2 cellular contexts compared by ENCODE assay signal in genomic region chr12:26830358-26830757, GRCh38.
TF ChIP-seq lines count a peak whose summit lies in the region.

No MANE protein-coding gene starts in this region.

TF ChIP-seq in SK-N-SH, 30 proteins besides CTCF, POLR2A, EP300 and RAD21 (continued from another document):
- TF ChIP-seq PBX3 (IDR thresholded peaks at IDR 0.05), result peak; percentile 58
- TF ChIP-seq MEF2A (IDR thresholded peaks at IDR 0.05; ENCODE audit: borderline replicate concordance, low read depth), result no peak
- peak; percentile 25; the same call in 1 of the 2 replicates for TF ChIP-seq JUND (IDR thresholded peaks at IDR 0.05)

TF ChIP-seq in SK-N-SH treated with all-trans-retinoic acid at 6 μM for 48 hours, 23 proteins besides CTCF, POLR2A, EP300 and RAD21 (continued from another document):
- TF ChIP-seq TSHZ2 (CRISPR knock-in tag; IDR thresholded peaks at IDR 0.05) (no peak), PPARA (CRISPR knock-in tag; IDR thresholded peaks at IDR 0.05; ENCODE audit: borderline replicate concordance) (no peak), ZNF8 (CRISPR knock-in tag; IDR thresholded peaks at IDR 0.05) (no peak), RARB (CRISPR knock-in tag; IDR thresholded peaks at IDR 0.05) (no peak), CSDC2 (CRISPR knock-in tag; IDR thresholded peaks at IDR 0.05) (no peak), CSRNP3 (CRISPR knock-in tag; IDR thresholded peaks at IDR 0.05) (no peak), ZNF565 (CRISPR knock-in tag; conservative IDR thresholded peaks at IDR 0.05; ENCODE audit: low read depth) (no peak), SNAI2 (CRISPR knock-in tag; IDR thresholded peaks at IDR 0.05) (no peak), GLIS3 (CRISPR knock-in tag; IDR thresholded peaks at IDR 0.05) (no peak), ARNTL (CRISPR knock-in tag; IDR thresholded peaks at IDR 0.05; ENCODE audit: borderline replicate concordance, low read depth) (no peak)
